ENCODE assay signal across 8 cellular contexts in the genomic region with DNA sequence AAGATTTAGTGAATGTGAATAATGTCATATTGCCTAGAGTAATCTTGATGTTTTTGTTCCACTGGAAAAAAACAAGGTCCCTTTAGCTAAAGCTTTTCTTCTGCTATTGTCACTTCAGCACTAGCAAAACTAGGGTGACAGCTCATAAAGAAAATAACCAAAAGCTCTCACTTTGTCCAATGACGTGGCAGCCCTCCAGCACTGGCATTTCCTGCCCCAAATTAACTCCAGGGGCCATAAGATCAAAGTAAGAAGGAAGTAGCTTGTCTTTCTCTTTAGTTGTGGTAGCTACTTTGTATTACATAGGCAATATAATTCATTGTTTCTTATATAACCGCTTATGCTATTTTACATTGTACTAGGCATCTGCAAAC. TPM values are rescaled to one million over a fixed set of nuclear protein-coding genes. Genes with fewer than 3 reads are reported as not detected.
A peak's percentile ranks its signal among the peaks of the same experiment; 100 is the strongest.
DNase-seq lines count a peak whose midpoint lies in the region; ATAC-seq and TF ChIP-seq lines count a peak whose summit lies in the region.

No MANE protein-coding gene starts in this region.

- no peak for TF ChIP-seq POLR2A in esophagus muscularis mucosa (IDR thresholded peaks at IDR 0.05; ENCODE audit: low read depth)

- no peaks in the 10 kb centered on the region for H3K36me3 Mint-ChIP-seq in activated CD4-positive, alpha-beta T cell treated with anti-CD3 and anti-CD28 coated beads for 36 hours (ENCODE audit: low read depth)

- H3K36me3 ChIP-seq in psoas muscle (ENCODE audit: insufficient read depth in 1 of 2, low read depth in 1 of 2) = no peaks in the 10 kb centered on the region
- no peaks in the 10 kb centered on the region for H3K36me3 ChIP-seq in esophagus muscularis mucosa

- TF ChIP-seq EP300 in esophagus muscularis mucosa (IDR thresholded peaks at IDR 0.05) = no peak

- no peaks in the 10 kb centered on the region for H3K9me3 ChIP-seq in psoas muscle
- H3K9me3 ChIP-seq in esophagus muscularis mucosa = no peaks in the 10 kb centered on the region

- H3K4me1 Mint-ChIP-seq in activated CD4-positive, alpha-beta T cell treated with anti-CD3 and anti-CD28 coated beads for 36 hours = peaks cover 33% of the 10 kb centered on the region

- TF ChIP-seq CTCF in psoas muscle (IDR thresholded peaks at IDR 0.05) = no peak
- TF ChIP-seq CTCF in esophagus muscularis mucosa (IDR thresholded peaks at IDR 0.05) = no peak

- CTCF ChIA-PET in activated CD4-positive, alpha-beta T cell treated with anti-CD3 and anti-CD28 coated beads for 36 hours (lab: Charles Lee) = interaction anchor here (0.8 to 3.2 kb wide), 7 partner anchors 12 to 334 kb away, joined by 3 to 11 read pairs (median 4); no protein-coding TSS in a partner anchor

- no peaks in the 10 kb centered on the region for H3K9me3 Mint-ChIP-seq in activated CD4-positive, alpha-beta T cell treated with anti-CD3 and anti-CD28 coated beads for 36 hours (ENCODE audit: low read depth)

- no peaks in the 10 kb centered on the region for H3K27me3 ChIP-seq in psoas muscle (ENCODE audit: insufficient read depth in 3 of 3, low read length in 2 of 3)
- H3K27me3 ChIP-seq in esophagus muscularis mucosa = no peaks in the 10 kb centered on the region

- POLR2A ChIA-PET in activated CD4-positive, alpha-beta T cell treated with anti-CD3 and anti-CD28 coated beads for 36 hours (lab: Charles Lee) = interaction anchor here (0.6 to 1.3 kb wide), 3 partner anchors 40 to 267 kb away, joined by 3 to 4 read pairs (median 3); no protein-coding TSS in a partner anchor

- no peak overlapping the region for H3K4me3 ChIP-seq in Jurkat, Clone E6-1 (ENCODE audit: low read length)
- H3K4me3 ChIP-seq in psoas muscle (no peak overlapping the region), esophagus muscularis mucosa (no peak overlapping the region)

- H3K27me3 Mint-ChIP-seq in activated CD4-positive, alpha-beta T cell treated with anti-CD3 and anti-CD28 coated beads for 36 hours = no peaks in the 10 kb centered on the region

- peak; percentile 85 for DNase-seq in EL
- peak; percentile 63 for DNase-seq in Jurkat, Clone E6-1 (ENCODE audit: low read depth, low spot score)
- peak; percentile 83 for DNase-seq in activated CD4-positive, alpha-beta T cell treated with anti-CD3 and anti-CD28 coated beads for 36 hours
- DNase-seq in dedifferentiated amniotic fluid mesenchymal stem cell (ENCODE audit: extremely low spot score) = peak; percentile 36
- DNase-seq in psoas muscle = peak; percentile 17 to 36
- no peak for DNase-seq in NCI-H1048 (lab: John Stamatoyannopoulos, UW)
- no peak for DNase-seq in esophagus muscularis mucosa (ENCODE audit: extremely low spot score)

- peaks cover 10% of the 10 kb centered on the region for H3K4me1 ChIP-seq in psoas muscle
- peaks cover 0 to 13% (median 4%) of the 10 kb centered on the region in 4 donors for H3K4me1 ChIP-seq in esophagus muscularis mucosa

- peak overlapping the region; percentile 53 for H3K4me3 Mint-ChIP-seq in activated CD4-positive, alpha-beta T cell treated with anti-CD3 and anti-CD28 coated beads for 36 hours

- H3K27ac ChIP-seq in psoas muscle (no peak overlapping the region), esophagus muscularis mucosa (replicated peaks in 1 of 4) (peak overlapping the region in 1 of 4 donors; percentile 17)

- ATAC-seq in GM21619 (IDR thresholded peaks at IDR 0.05; ENCODE audit: unreplicated experiment) (peak; percentile 95), psoas muscle (no peak)
- peak; percentile 96 for ATAC-seq in activated CD4-positive, alpha-beta T cell treated with anti-CD3 and anti-CD28 coated beads for 36 hours

- H3K27ac Mint-ChIP-seq in activated CD4-positive, alpha-beta T cell treated with anti-CD3 and anti-CD28 coated beads for 36 hours = peak overlapping the region; percentile 93

- WGBS in psoas muscle, 3 donors = 22 to 35% (median 23%) methylated on average over 2 of the region's 2 CpGs
- 53% methylated on average over 2 of the region's 2 CpGs for WGBS in esophagus muscularis mucosa

- intact Hi-C loops in activated CD4-positive, alpha-beta T cell treated with anti-CD3 and anti-CD28 coated beads for 36 hours (cut with DNase I, micrococcal nuclease) = loop anchor here (1.0 to 5.0 kb wide), 6 partner anchors 25 to 425 kb away; partner anchors contain the start of gene IMMP2L (in 1 of the 2)
- intact Hi-C loops in psoas muscle (cut with DNase I) (no loop called here), esophagus muscularis mucosa (cut with DNase I) (no loop called here)

RNA-seq across cellular contexts. Expression of gene LRRN3, which starts 47.3 kb away (rescaled TPM):
- polyA plus RNA-seq in Jurkat, Clone E6-1 (2012; ENCODE audit: insufficient read depth, insufficient read length) = not detected
- 1 to 10 TPM; 6.7 to 8.0 TPM for total RNA-seq in activated CD4-positive, alpha-beta T cell treated with anti-CD3 and anti-CD28 coated beads for 36 hours
- total RNA-seq in psoas muscle (1 to 10 TPM in 1 of 4 donors, under 1 TPM in 3; 0.15 to 1.5 (median 0.38) TPM), esophagus muscularis mucosa (1 to 10 TPM in 1 of 4 donors, under 1 TPM in 3; 0.39 to 1.3 (median 0.61) TPM)
- 1 to 10 TPM in 1 of 3 donors, under 1 TPM in 2; 0.69 to 1.9 (median 0.82) TPM for polyA plus RNA-seq in psoas muscle

Comparison
In these comparisons a context has a peak if more than half of its experiments do, and no peak if none do; other contexts are left out.
1. DNase-seq: peak in EL (single experiment), Jurkat, Clone E6-1 (single experiment), activated CD4-positive, alpha-beta T cell treated with anti-CD3 and anti-CD28 coated beads for 36 hours (single experiment), dedifferentiated amniotic fluid mesenchymal stem cell (single experiment) and psoas muscle (2 of 2); none in NCI-H1048 (single experiment) and esophagus muscularis mucosa (single experiment).
2. ATAC-seq: peak in GM21619 (single experiment) and activated CD4-positive, alpha-beta T cell treated with anti-CD3 and anti-CD28 coated beads for 36 hours (single experiment); none in psoas muscle (0 of 4).
3. intact Hi-C loops: an anchor here in activated CD4-positive, alpha-beta T cell treated with anti-CD3 and anti-CD28 coated beads for 36 hours (1.0 to 5.0 kb wide); none called in psoas muscle and esophagus muscularis mucosa.